ENCODE assay signal across 1 cellular context in genomic region chr12:122965851-122966742, GRCh38.
TF ChIP-seq lines count a peak whose summit lies in the region.

Gene ABCB9 (minus strand): TSS chr12:122966463. CDS start chr12:122960235, 6,228 bp downstream.

TF ChIP-seq in K562, 482 proteins besides CTCF, POLR2A, EP300 and RAD21 (continued from another document and continues in another):
- no peak for TF ChIP-seq POLR2H (tag; IDR thresholded peaks at IDR 0.05; ENCODE audit: low read depth)
- TF ChIP-seq, protein P1, sequence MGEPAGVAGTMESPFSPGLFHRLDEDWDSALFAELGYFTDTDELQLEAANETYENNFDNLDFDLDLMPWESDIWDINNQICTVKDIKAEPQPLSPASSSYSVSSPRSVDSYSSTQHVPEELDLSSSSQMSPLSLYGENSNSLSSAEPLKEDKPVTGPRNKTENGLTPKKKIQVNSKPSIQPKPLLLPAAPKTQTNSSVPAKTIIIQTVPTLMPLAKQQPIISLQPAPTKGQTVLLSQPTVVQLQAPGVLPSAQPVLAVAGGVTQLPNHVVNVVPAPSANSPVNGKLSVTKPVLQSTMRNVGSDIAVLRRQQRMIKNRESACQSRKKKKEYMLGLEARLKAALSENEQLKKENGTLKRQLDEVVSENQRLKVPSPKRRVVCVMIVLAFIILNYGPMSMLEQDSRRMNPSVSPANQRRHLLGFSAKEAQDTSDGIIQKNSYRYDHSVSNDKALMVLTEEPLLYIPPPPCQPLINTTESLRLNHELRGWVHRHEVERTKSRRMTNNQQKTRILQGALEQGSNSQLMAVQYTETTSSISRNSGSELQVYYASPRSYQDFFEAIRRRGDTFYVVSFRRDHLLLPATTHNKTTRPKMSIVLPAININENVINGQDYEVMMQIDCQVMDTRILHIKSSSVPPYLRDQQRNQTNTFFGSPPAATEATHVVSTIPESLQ (CRISPR knock-in tag; IDR thresholded peaks at IDR 0.05): no peak
- peak; percentile 76 for TF ChIP-seq RBFOX2 (IDR thresholded peaks at IDR 0.05; ENCODE audit: low read depth, low read length)
- TF ChIP-seq BMI1 (IDR thresholded peaks at IDR 0.05; ENCODE audit: low read length): no peak
- TF ChIP-seq, protein P2, sequence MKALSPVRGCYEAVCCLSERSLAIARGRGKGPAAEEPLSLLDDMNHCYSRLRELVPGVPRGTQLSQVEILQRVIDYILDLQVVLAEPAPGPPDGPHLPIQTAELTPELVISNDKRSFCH (CRISPR knock-in tag; IDR thresholded peaks at IDR 0.05): no peak
- TF ChIP-seq, protein P2 (tag; IDR thresholded peaks at IDR 0.05): no peak
- TF ChIP-seq ZEB2 (IDR thresholded peaks at IDR 0.05): peak; percentile 62; the same call in 1 of the 2 replicates
- TF ChIP-seq XRCC5 (IDR thresholded peaks at IDR 0.05; ENCODE audit: low read depth, low read length): 0 out of 2 replicates have a peak, but pooled peaks have one; percentile 17
- no peak for TF ChIP-seq MECOM (CRISPR knock-in tag; IDR thresholded peaks at IDR 0.05)
- no peak for TF ChIP-seq SAFB (IDR thresholded peaks at IDR 0.05; ENCODE audit: borderline replicate concordance, low read depth, low read length)
- TF ChIP-seq SIN3A (IDR thresholded peaks at IDR 0.05; ENCODE audit: borderline replicate concordance in 2 of 2, control insufficient read depth in 1 of 2, low read depth in 2 of 2, low read length in 2 of 2): peak in 1 of 2 experiments; percentile 25; a peak in 1 of 4 replicates
- no peak for TF ChIP-seq ZNF408 (CRISPR knock-in tag; IDR thresholded peaks at IDR 0.05; ENCODE audit: low read depth)
- peak; percentile 39; the same call in 1 of the 2 replicates for TF ChIP-seq ZFX (CRISPR knock-in tag; IDR thresholded peaks at IDR 0.05)
- TF ChIP-seq DMBX1 (CRISPR knock-in tag; IDR thresholded peaks at IDR 0.05; ENCODE audit: borderline replicate concordance): no peak
- TF ChIP-seq, protein P3, sequence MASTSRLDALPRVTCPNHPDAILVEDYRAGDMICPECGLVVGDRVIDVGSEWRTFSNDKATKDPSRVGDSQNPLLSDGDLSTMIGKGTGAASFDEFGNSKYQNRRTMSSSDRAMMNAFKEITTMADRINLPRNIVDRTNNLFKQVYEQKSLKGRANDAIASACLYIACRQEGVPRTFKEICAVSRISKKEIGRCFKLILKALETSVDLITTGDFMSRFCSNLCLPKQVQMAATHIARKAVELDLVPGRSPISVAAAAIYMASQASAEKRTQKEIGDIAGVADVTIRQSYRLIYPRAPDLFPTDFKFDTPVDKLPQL (IDR thresholded peaks at IDR 0.05; ENCODE audit: extremely low read depth, insufficient read length): no peak
- TF ChIP-seq, protein P4, sequence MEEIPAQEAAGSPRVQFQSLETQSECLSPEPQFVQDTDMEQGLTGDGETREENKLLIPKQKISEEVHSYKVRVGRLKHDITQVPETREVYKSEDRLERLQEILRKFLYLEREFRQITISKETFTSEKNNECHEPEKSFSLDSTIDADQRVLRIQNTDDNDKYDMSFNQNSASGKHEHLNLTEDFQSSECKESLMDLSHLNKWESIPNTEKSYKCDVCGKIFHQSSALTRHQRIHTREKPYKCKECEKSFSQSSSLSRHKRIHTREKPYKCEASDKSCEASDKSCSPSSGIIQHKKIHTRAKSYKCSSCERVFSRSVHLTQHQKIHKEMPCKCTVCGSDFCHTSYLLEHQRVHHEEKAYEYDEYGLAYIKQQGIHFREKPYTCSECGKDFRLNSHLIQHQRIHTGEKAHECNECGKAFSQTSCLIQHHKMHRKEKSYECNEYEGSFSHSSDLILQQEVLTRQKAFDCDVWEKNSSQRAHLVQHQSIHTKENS (CRISPR knock-in tag; IDR thresholded peaks at IDR 0.05): no peak
- TF ChIP-seq ZNF589 (CRISPR knock-in tag; IDR thresholded peaks at IDR 0.05; ENCODE audit: low read depth): no peak
- no peak for TF ChIP-seq GTF2F1 (IDR thresholded peaks at IDR 0.05; ENCODE audit: low read depth, low read length)
- peak; percentile 93 for TF ChIP-seq PKNOX1 (IDR thresholded peaks at IDR 0.05)
- TF ChIP-seq RCOR1 (IDR thresholded peaks at IDR 0.05; ENCODE audit: borderline replicate concordance in 1 of 2, low read depth in 2 of 2, low read length in 2 of 2): peak in 1 of 2 experiments; percentile 2; a peak in 1 of 4 replicates
- no peak for TF ChIP-seq ZNF586 (CRISPR knock-in tag; conservative IDR thresholded peaks at IDR 0.05)
- TF ChIP-seq MBD1 (CRISPR knock-in tag; IDR thresholded peaks at IDR 0.05): no peak
- TF ChIP-seq, protein P5, sequence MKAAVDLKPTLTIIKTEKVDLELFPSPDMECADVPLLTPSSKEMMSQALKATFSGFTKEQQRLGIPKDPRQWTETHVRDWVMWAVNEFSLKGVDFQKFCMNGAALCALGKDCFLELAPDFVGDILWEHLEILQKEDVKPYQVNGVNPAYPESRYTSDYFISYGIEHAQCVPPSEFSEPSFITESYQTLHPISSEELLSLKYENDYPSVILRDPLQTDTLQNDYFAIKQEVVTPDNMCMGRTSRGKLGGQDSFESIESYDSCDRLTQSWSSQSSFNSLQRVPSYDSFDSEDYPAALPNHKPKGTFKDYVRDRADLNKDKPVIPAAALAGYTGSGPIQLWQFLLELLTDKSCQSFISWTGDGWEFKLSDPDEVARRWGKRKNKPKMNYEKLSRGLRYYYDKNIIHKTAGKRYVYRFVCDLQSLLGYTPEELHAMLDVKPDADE (conservative IDR thresholded peaks at IDR 0.05; ENCODE audit: control insufficient read depth, low read depth, low read length): no peak
- peak; percentile 72 for TF ChIP-seq SP1 (CRISPR knock-in tag; IDR thresholded peaks at IDR 0.05)
- TF ChIP-seq NEUROD1 (IDR thresholded peaks at IDR 0.05; ENCODE audit: borderline replicate concordance, low read depth, low read length, partially characterized antibody): no peak
- no peak for TF ChIP-seq ZNF764 (CRISPR knock-in tag; IDR thresholded peaks at IDR 0.05; ENCODE audit: low read depth)
- no peak for TF ChIP-seq DPF2 (IDR thresholded peaks at IDR 0.05)
- TF ChIP-seq SMARCE1 (IDR thresholded peaks at IDR 0.05): no peak
- peak; percentile 47 for TF ChIP-seq FIP1L1 (IDR thresholded peaks at IDR 0.05; ENCODE audit: low read depth, low read length, poor library complexity, severe bottlenecking)
- no peak for TF ChIP-seq KLF6 (CRISPR knock-in tag; IDR thresholded peaks at IDR 0.05; ENCODE audit: borderline replicate concordance)
- TF ChIP-seq, protein P6, sequence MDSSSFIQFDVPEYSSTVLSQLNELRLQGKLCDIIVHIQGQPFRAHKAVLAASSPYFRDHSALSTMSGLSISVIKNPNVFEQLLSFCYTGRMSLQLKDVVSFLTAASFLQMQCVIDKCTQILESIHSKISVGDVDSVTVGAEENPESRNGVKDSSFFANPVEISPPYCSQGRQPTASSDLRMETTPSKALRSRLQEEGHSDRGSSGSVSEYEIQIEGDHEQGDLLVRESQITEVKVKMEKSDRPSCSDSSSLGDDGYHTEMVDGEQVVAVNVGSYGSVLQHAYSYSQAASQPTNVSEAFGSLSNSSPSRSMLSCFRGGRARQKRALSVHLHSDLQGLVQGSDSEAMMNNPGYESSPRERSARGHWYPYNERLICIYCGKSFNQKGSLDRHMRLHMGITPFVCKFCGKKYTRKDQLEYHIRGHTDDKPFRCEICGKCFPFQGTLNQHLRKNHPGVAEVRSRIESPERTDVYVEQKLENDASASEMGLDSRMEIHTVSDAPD (CRISPR knock-in tag; IDR thresholded peaks at IDR 0.05): no peak
- TF ChIP-seq MYC (IDR thresholded peaks at IDR 0.05; ENCODE audit: low read depth, low read length): peak; percentile 61; the same call in 1 of the 2 replicates
- TF ChIP-seq MYC (CRISPR knock-in tag; IDR thresholded peaks at IDR 0.05; ENCODE audit: borderline replicate concordance, low read depth): 0 out of 2 replicates have a peak, but pooled peaks have one; percentile 34
- no peak for TF ChIP-seq HDAC2 (IDR thresholded peaks at IDR 0.05)
- TF ChIP-seq KDM2B (CRISPR knock-in tag; IDR thresholded peaks at IDR 0.05): 0 out of 2 replicates have a peak, but pooled peaks have one; percentile 36
- no peak for TF ChIP-seq NCOA2 (IDR thresholded peaks at IDR 0.05; ENCODE audit: partially characterized antibody in 2 of 2)
- TF ChIP-seq ZNF263 (CRISPR knock-in tag; IDR thresholded peaks at IDR 0.05; ENCODE audit: borderline replicate concordance): peak; percentile 99
- TF ChIP-seq MNT (conservative IDR thresholded peaks at IDR 0.05): peak in 1 of 2 experiments; percentile 49; a peak in 1 of 4 replicates
- no peak for TF ChIP-seq SIRT6 (IDR thresholded peaks at IDR 0.05; ENCODE audit: low read depth, low read length)
- 0 out of 2 replicates have a peak, but pooled peaks have one; percentile 38 for TF ChIP-seq REST (CRISPR knock-in tag; IDR thresholded peaks at IDR 0.05; ENCODE audit: low read depth)
- TF ChIP-seq, protein P7, sequence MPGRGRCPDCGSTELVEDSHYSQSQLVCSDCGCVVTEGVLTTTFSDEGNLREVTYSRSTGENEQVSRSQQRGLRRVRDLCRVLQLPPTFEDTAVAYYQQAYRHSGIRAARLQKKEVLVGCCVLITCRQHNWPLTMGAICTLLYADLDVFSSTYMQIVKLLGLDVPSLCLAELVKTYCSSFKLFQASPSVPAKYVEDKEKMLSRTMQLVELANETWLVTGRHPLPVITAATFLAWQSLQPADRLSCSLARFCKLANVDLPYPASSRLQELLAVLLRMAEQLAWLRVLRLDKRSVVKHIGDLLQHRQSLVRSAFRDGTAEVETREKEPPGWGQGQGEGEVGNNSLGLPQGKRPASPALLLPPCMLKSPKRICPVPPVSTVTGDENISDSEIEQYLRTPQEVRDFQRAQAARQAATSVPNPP (IDR thresholded peaks at IDR 0.05; ENCODE audit: borderline replicate concordance, insufficient read depth, insufficient read length): no peak
- peak; percentile 29 for TF ChIP-seq PCBP1 (IDR thresholded peaks at IDR 0.05; ENCODE audit: low read depth, low read length, poor library complexity, severe bottlenecking)
- no peak for TF ChIP-seq MXI1 (IDR thresholded peaks at IDR 0.05; ENCODE audit: low read depth, low read length)
- peak; percentile 66 for TF ChIP-seq SAP30 (IDR thresholded peaks at IDR 0.05; ENCODE audit: borderline replicate concordance, insufficient read depth, low read depth, low read length, poor library complexity, severe bottlenecking)
- peak; percentile 55; the same call in 1 of the 2 replicates for TF ChIP-seq MTA3 (IDR thresholded peaks at IDR 0.05; ENCODE audit: borderline replicate concordance)
